Comparison of ENCODE assay signal across 1 cellular context in the genomic region with DNA sequence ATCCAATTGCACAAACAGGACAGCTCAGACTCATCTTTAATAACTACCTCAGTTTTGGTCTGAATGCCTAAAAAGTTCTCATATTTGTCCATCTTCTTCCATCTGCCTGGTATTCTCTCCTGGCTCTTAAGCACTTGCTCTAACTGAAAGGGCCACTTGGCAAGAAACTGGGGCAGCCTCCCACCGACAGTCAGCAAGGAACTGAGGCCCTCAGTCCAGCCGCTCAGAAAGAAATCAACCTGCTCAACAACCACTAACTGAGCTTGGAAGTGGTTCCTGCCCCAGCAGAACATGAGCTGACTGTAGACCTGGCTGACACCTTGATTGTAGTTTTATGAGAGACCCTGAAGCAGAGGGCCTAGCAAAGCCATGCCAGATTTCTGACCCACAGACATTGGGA.
TF ChIP-seq lines count a peak whose summit lies in the region.

No MANE protein-coding gene starts in this region.

TF ChIP-seq in HepG2, 621 proteins besides CTCF, POLR2A, EP300 and RAD21 (continued from another document):
- TF ChIP-seq TFAP4 (IDR thresholded peaks at IDR 0.05; ENCODE audit: borderline replicate concordance, low read depth) = no peak
- TF ChIP-seq, protein P1, sequence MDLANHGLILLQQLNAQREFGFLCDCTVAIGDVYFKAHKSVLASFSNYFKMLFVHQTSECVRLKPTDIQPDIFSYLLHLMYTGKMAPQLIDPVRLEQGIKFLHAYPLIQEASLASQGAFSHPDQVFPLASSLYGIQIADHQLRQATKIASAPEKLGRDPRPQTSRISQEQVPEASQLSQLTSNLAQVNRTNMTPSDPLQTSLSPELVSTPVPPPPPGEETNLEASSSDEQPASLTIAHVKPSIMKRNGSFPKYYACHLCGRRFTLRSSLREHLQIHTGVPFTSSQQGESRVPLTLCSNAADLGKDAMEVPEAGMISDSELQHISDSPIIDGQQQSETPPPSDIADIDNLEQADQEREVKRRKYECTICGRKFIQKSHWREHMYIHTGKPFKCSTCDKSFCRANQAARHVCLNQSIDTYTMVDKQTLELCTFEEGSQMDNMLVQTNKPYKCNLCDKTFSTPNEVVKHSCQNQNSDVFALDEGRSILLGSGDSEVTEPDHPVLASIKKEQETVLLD (CRISPR knock-in tag; IDR thresholded peaks at IDR 0.05; ENCODE audit: low read depth) = no peak
